ENCODE assay signal across 8 cellular contexts in the genomic region with DNA sequence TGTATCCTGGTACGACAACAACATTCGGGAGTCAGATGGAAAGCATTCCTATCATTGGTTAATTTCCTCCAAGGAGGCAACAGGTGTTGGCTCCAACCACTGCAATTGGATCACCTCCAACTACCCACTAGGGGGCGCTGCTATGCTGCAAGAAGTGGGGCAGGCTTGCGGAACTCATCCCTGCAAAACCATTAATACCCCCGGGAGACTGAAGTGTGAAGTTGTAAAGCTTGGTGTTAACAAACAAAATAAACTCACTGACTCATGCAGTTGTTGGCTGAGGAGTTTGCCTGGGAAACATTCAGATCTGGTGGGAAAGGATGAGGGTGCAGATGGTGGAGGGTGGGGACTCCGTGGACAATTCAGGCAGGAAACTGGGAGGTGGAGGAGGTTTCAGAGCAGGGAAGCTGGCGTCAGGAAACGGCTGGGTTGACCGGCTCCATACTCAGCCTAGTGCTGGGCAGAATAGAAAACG.
A peak's percentile ranks its signal among the peaks of the same experiment; 100 is the strongest.
DNase-seq lines count a peak whose midpoint lies in the region; ATAC-seq and TF ChIP-seq lines count a peak whose summit lies in the region.

No MANE protein-coding gene starts in this region.

- H3K4me3 ChIP-seq in astrocyte of the cerebellum (ENCODE audit: low read depth, low read length) (no peak overlapping the region), skeletal muscle cell (ENCODE audit: low read depth, low read length) (no peak overlapping the region)

- in situ Hi-C loops in SK-MEL-5 (cut with HindIII; ENCODE audit: low pct_unique_long_range_greater_than_20kb, low sequenced_read_pairs): no loop called here
- in situ Hi-C loops in astrocyte of the cerebellum (cut with HindIII; ENCODE audit: low sequenced_read_pairs): no loop called here

- peak; percentile 45 for DNase-seq in DMS79 treated with DMSO at 0.1 percent for 48 hours (lab: John Stamatoyannopoulos, UW)
- peak; percentile 21 to 45 for DNase-seq in Kasumi-1 (lab: John Stamatoyannopoulos, UW)
- DNase-seq in SK-MEL-5 (ENCODE audit: low read depth, low spot score): peak; percentile 71
- DNase-seq in astrocyte of the cerebellum (ENCODE audit: low read depth): peak; percentile 31
- peak; percentile 73 to 80 for DNase-seq in hippocampal formation (lab: John Stamatoyannopoulos, UW)
- DNase-seq in skeletal muscle cell (ENCODE audit: low read depth): peak; percentile 39

- ATAC-seq in GM19324 (IDR thresholded peaks at IDR 0.05; ENCODE audit: low FRiP score, unreplicated experiment) (no peak), GM18858 (IDR thresholded peaks at IDR 0.05; ENCODE audit: unreplicated experiment) (no peak)

- peak; percentile 71 for TF ChIP-seq CTCF in astrocyte of the cerebellum (IDR thresholded peaks at IDR 0.05; ENCODE audit: low read depth, low read length, missing control alignments)
